In genomic region chr1:161749509-161750407, GRCh38 we compare ENCODE assay signal across 8 cellular contexts. TPM values are rescaled to one million over a fixed set of nuclear protein-coding genes. Genes with fewer than 3 reads are reported as not detected.
DNase-seq lines count a peak whose midpoint lies in the region; TF ChIP-seq lines count a peak whose summit lies in the region.

Gene DUSP12, plus strand, starts transcription at chr1:161749786. Its CDS starts 16 bp downstream, at chr1:161749802.

- peaks cover 4% of the 10 kb centered on the region for H3K9me3 Mint-ChIP-seq in nephron progenitor cell

- peaks cover 44% of the 10 kb centered on the region for H3K79me2 ChIP-seq in Loucy (ENCODE audit: insufficient read depth, low read length)

- peak in 1 of 4 donors; percentile 21 for TF ChIP-seq POLR2A in stomach (IDR thresholded peaks at IDR 0.05)

- WGBS in stomach, 5 donors: 0 to 1% (median 0%) methylated on average over 41 to 65 of the region's 65 CpGs

- peak within 1 kb of the TSS; percentile 98 for H3K4me2 ChIP-seq in Loucy (ENCODE audit: low read depth, low read length, poor library complexity, severe bottlenecking)

- peaks cover 23% of the 10 kb centered on the region for H3K4me1 Mint-ChIP-seq in nephron progenitor cell

- peaks cover 37% of the 10 kb centered on the region for H3K36me3 Mint-ChIP-seq in nephron progenitor cell (ENCODE audit: low read depth)

- H3K36me3 ChIP-seq in ES-I3 (ENCODE audit: insufficient read depth, low read length) (peaks cover 8% of the 10 kb centered on the region), Loucy (ENCODE audit: insufficient read depth, low read length) (peaks cover 26% of the 10 kb centered on the region), stomach (peaks cover 24 to 37% (median 36%) of the 10 kb centered on the region in 4 donors)

- peak within 1 kb of the TSS; percentile 88 to 95 (median 89) for H3K27ac ChIP-seq in stomach

- DNase-seq in H4 (ENCODE audit: low spot score) (peak; percentile 93), SHP77 treated with DMSO at 0.1 percent for 48 hours (lab: John Stamatoyannopoulos, UW) (peak; percentile 95), fibroblast of the aortic adventitia (ENCODE audit: low read depth) (peak; percentile 96), nephron progenitor cell (peak; percentile 91), stomach (peak; percentile 92)
- peak; percentile 95 for DNase-seq in activated effector memory CD4-positive, alpha-beta T cell treated with anti-CD3 and anti-CD28 coated beads, Interleukin-2, amount 50 U/mL, for 16 hours

- H3K9me2 ChIP-seq in Loucy (replicated peaks; ENCODE audit: low read depth, low read length): no peaks in the 10 kb centered on the region

- H3K27me3 Mint-ChIP-seq in nephron progenitor cell (ENCODE audit: low read depth, poor library complexity): peaks cover 23% of the 10 kb centered on the region

- intact Hi-C loops in stomach (cut with DNase I; ENCODE audit: low total_unique reads): loop anchor here (10.0 kb wide), 2 partner anchors 105 to 265 kb away; no protein-coding TSS in a partner anchor

- no peaks in the 10 kb centered on the region for H3K27me3 ChIP-seq in Loucy (ENCODE audit: insufficient read depth, low read length, poor library complexity, severe bottlenecking)
- no peaks in the 10 kb centered on the region for H3K27me3 ChIP-seq in stomach

- no peaks in the 10 kb centered on the region for H3K4me1 ChIP-seq in ES-I3 (ENCODE audit: insufficient read depth, low read length)
- H3K4me1 ChIP-seq in Loucy (ENCODE audit: insufficient read depth, low read length, poor library complexity, severe bottlenecking): peaks cover 33% of the 10 kb centered on the region
- peaks cover 9 to 23% (median 17%) of the 10 kb centered on the region in 4 donors for H3K4me1 ChIP-seq in stomach

- no peak for TF ChIP-seq EP300 in stomach (IDR thresholded peaks at IDR 0.05)

- TF ChIP-seq CTCF in Loucy (conservative IDR thresholded peaks at IDR 0.05; ENCODE audit: low read length) (peak; percentile 49), fibroblast of the aortic adventitia (IDR thresholded peaks at IDR 0.05; ENCODE audit: insufficient read depth, low read length) (peak; percentile 16), nephron progenitor cell (IDR thresholded peaks at IDR 0.05) (no peak), stomach (IDR thresholded peaks at IDR 0.05) (peak in 1 of 7 experiments; percentile 10)

- peaks cover 30% of the 10 kb centered on the region for H4K20me1 ChIP-seq in Loucy (ENCODE audit: insufficient read depth, low read length, poor library complexity, severe bottlenecking)

- H3K9me3 ChIP-seq in ES-I3 (ENCODE audit: control insufficient read depth, insufficient read depth, low read length): no peaks in the 10 kb centered on the region
- no peaks in the 10 kb centered on the region for H3K9me3 ChIP-seq in Loucy (ENCODE audit: insufficient read depth, low read depth, low read length)
- no peaks in the 10 kb centered on the region for H3K9me3 ChIP-seq in stomach

- peak within 1 kb of the TSS; percentile 100 for H3K4me3 Mint-ChIP-seq in nephron progenitor cell

- H2AFZ ChIP-seq in Loucy (ENCODE audit: low read length): peak within 1 kb of the TSS; percentile 93

- peak within 1 kb of the TSS; percentile 77 for H3K4me3 ChIP-seq in Loucy (ENCODE audit: low read length, poor library complexity, severe bottlenecking)
- peak within 1 kb of the TSS; percentile 96 for H3K4me3 ChIP-seq in fibroblast of the aortic adventitia (ENCODE audit: low read depth, low read length)
- peak within 1 kb of the TSS; percentile 74 to 94 (median 83) for H3K4me3 ChIP-seq in stomach

- H3K9ac ChIP-seq in ES-I3 (ENCODE audit: low read depth, low read length): peak within 1 kb of the TSS; percentile 92
- H3K9ac ChIP-seq in Loucy (ENCODE audit: low read depth, low read length, poor library complexity, severe bottlenecking): peak within 1 kb of the TSS; percentile 76

- H3K27ac Mint-ChIP-seq in nephron progenitor cell: peak within 1 kb of the TSS; percentile 100

- no peaks in the 10 kb centered on the region for H3F3A ChIP-seq in Loucy (ENCODE audit: low read depth)

RNA-seq across cellular contexts. Expression of gene DUSP12, which starts in this region (rescaled TPM):
- total RNA-seq in H4 (2014; rRNA removed; shearing (Covaris generic)): 42.5 and 44.2 TPM in 2 replicates
- 23.6 and 27.8 TPM in 2 replicates for total RNA-seq in fibroblast of the aortic adventitia (ENCODE audit: low replicate concordance)
- 10 to 100 TPM in 4 of 5 donors, 1 to 10 TPM in 1; 1.8 to 39.1 (median 22.2) TPM for total RNA-seq in stomach
- 10 to 100 TPM; 14.1 to 26.7 (median 20.2) TPM for polyA plus RNA-seq in stomach

Comparison
In these comparisons a context has a peak if more than half of its experiments do, and no peak if none do; other contexts are left out.
1. Peak in every context shown above with its lines: DNase-seq, H3K4me3 ChIP-seq and H3K27ac ChIP-seq.